Comparison of ENCODE assay signal across 28 cellular contexts in the genomic region with DNA sequence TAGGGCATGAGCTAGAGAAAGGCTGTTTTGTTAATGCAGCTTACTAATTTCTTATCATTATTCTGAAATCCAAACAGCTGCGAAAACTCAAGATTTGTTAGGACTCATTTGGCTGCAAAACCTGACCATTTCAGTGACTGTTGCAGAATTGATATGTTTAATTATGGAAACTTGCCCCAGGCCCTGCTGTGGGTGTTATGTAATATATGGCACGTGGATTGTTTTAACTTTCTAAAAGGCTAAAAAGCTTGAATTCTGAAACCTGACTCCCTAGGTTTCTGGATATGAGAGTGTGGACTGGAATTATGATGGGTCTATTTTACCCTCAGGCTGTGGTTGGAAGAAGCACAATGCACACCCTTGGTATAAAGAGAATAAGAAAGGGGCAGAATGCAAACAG. TPM values are rescaled to one million over a fixed set of nuclear protein-coding genes. Genes with fewer than 3 reads are reported as not detected.
DNase-seq lines count a peak whose midpoint lies in the region; ATAC-seq, FAIRE-seq and TF ChIP-seq lines count a peak whose summit lies in the region.
"Had no signal": no experiment of that assay in that cellular context is flagged by ENCODE, and none has a peak within 500 bp of the region (broad histone marks: within the 10 kb centered on the region; RNA-seq: fewer than 3 reads in every experiment).

No MANE protein-coding gene starts in this region.

- no peaks in the 10 kb centered on the region for H3K79me2 ChIP-seq in astrocyte (ENCODE audit: insufficient read depth, low read length)

- no peak for FAIRE-seq in astrocyte (lab: Jason Lieb, UNC)
- FAIRE-seq: endothelial cell of umbilical vein, K562 had no signal

- ATAC-seq in activated CD4-positive, alpha-beta T cell treated with anti-CD3 and anti-CD28 coated beads for 36 hours, result peak; percentile 4
- ATAC-seq: K562 had no signal

- H3K4me1 ChIP-seq in astrocyte (ENCODE audit: insufficient read depth, low read length), result peaks cover 8% of the 10 kb centered on the region

- H3K27me3 Mint-ChIP-seq in activated CD4-positive, alpha-beta T cell treated with anti-CD3 and anti-CD28 coated beads for 36 hours, result peaks cover 46% of the 10 kb centered on the region
- peaks cover 33% of the 10 kb centered on the region for H3K27me3 Mint-ChIP-seq in activated CD4-positive, alpha-beta T cell treated with anti-CD3 and anti-CD28 coated beads, Interleukin-2, amount 10 ng/mL, durations not matched to agents 24 days and 14 days
- peaks cover 29% of the 10 kb centered on the region for H3K27me3 Mint-ChIP-seq in astrocyte (ENCODE audit: low read depth, unreplicated experiment)
- peaks cover 55% of the 10 kb centered on the region for H3K27me3 Mint-ChIP-seq in type B pancreatic cell
- H3K27me3 Mint-ChIP-seq: activated naive CD4-positive, alpha-beta T cell treated with anti-CD3 and anti-CD28 coated beads, Interleukin-2, amount 50 U/mL, for 24 hours; stimulated activated memory B cell treated with anti-CD40 and anti-IgM and Interleukin-4, amounts not matched to agents 10 μg/mL and 1 μg/mL and 100 μg/mL, for 72 hours had no signal

- H3K4me3 ChIP-seq in astrocyte (ENCODE audit: insufficient read depth, low read depth, low read length), result no peak overlapping the region
- H3K4me3 ChIP-seq: GM23248, K562, ovary had no signal

- no peak overlapping the region for H3K4me2 ChIP-seq in astrocyte (ENCODE audit: low read length)

- no peak overlapping the region for H3K27ac Mint-ChIP-seq in activated CD4-positive, alpha-beta T cell treated with anti-CD3 and anti-CD28 coated beads for 36 hours
- no peak overlapping the region for H3K27ac Mint-ChIP-seq in activated CD4-positive, alpha-beta T cell treated with anti-CD3 and anti-CD28 coated beads, Interleukin-2, amount 10 ng/mL, durations not matched to agents 24 days and 14 days
- H3K27ac Mint-ChIP-seq in astrocyte (ENCODE audit: unreplicated experiment), result no peak overlapping the region
- H3K27ac Mint-ChIP-seq in type B pancreatic cell, result peak overlapping the region; percentile 14
- H3K27ac Mint-ChIP-seq: activated naive CD4-positive, alpha-beta T cell treated with anti-CD3 and anti-CD28 coated beads, Interleukin-2, amount 50 U/mL, for 24 hours; CD4-positive, alpha-beta T cell; stimulated activated memory B cell treated with anti-CD40 and anti-IgM and Interleukin-4, amounts not matched to agents 10 μg/mL and 1 μg/mL and 100 μg/mL, for 72 hours had no signal

- no peaks in the 10 kb centered on the region for H3K36me3 Mint-ChIP-seq in activated CD4-positive, alpha-beta T cell treated with anti-CD3 and anti-CD28 coated beads for 36 hours (ENCODE audit: low read depth)
- H3K36me3 Mint-ChIP-seq in activated CD4-positive, alpha-beta T cell treated with anti-CD3 and anti-CD28 coated beads, Interleukin-2, amount 10 ng/mL, durations not matched to agents 24 days and 14 days (ENCODE audit: low read depth), result no peaks in the 10 kb centered on the region
- no peaks in the 10 kb centered on the region for H3K36me3 Mint-ChIP-seq in astrocyte (ENCODE audit: low read depth, unreplicated experiment)
- no peaks in the 10 kb centered on the region for H3K36me3 Mint-ChIP-seq in type B pancreatic cell
- H3K36me3 Mint-ChIP-seq: activated naive CD4-positive, alpha-beta T cell treated with anti-CD3 and anti-CD28 coated beads, Interleukin-2, amount 50 U/mL, for 24 hours; stimulated activated memory B cell treated with anti-CD40 and anti-IgM and Interleukin-4, amounts not matched to agents 10 μg/mL and 1 μg/mL and 100 μg/mL, for 72 hours had no signal

- no peak overlapping the region for H3K27ac ChIP-seq in astrocyte (ENCODE audit: low read depth, low read length)
- H3K27ac ChIP-seq: GM23248 had no signal

- H2AFZ ChIP-seq in astrocyte (ENCODE audit: low read depth, low read length), result no peak overlapping the region
- H2AFZ ChIP-seq: GM23248 had no signal

- H3K9me3 Mint-ChIP-seq in activated CD4-positive, alpha-beta T cell treated with anti-CD3 and anti-CD28 coated beads for 36 hours (ENCODE audit: low read depth), result no peaks in the 10 kb centered on the region
- no peaks in the 10 kb centered on the region for H3K9me3 Mint-ChIP-seq in activated CD4-positive, alpha-beta T cell treated with anti-CD3 and anti-CD28 coated beads, Interleukin-2, amount 10 ng/mL, durations not matched to agents 24 days and 14 days
- no peaks in the 10 kb centered on the region for H3K9me3 Mint-ChIP-seq in astrocyte (ENCODE audit: unreplicated experiment)
- no peaks in the 10 kb centered on the region for H3K9me3 Mint-ChIP-seq in type B pancreatic cell
- H3K9me3 Mint-ChIP-seq: activated naive CD4-positive, alpha-beta T cell treated with anti-CD3 and anti-CD28 coated beads, Interleukin-2, amount 50 U/mL, for 24 hours; CD4-positive, alpha-beta T cell; stimulated activated memory B cell treated with anti-CD40 and anti-IgM and Interleukin-4, amounts not matched to agents 10 μg/mL and 1 μg/mL and 100 μg/mL, for 72 hours had no signal

- intact Hi-C loops in activated CD4-positive, alpha-beta T cell treated with anti-CD3 and anti-CD28 coated beads for 36 hours (cut with DNase I, micrococcal nuclease), result loop anchor here (1.0 to 10.0 kb wide), 4 partner anchors 22 to 254 kb away; no protein-coding TSS in a partner anchor
- intact Hi-C loops in activated CD4-positive, alpha-beta T cell treated with anti-CD3 and anti-CD28 coated beads, Interleukin-2, amount 10 ng/mL, durations not matched to agents 24 days and 14 days (cut with micrococcal nuclease), result no loop called here

- H3K36me3 ChIP-seq in astrocyte (ENCODE audit: insufficient read depth, low read length), result no peaks in the 10 kb centered on the region
- H3K36me3 ChIP-seq: ovary had no signal

- no peaks in the 10 kb centered on the region for H4K20me1 ChIP-seq in astrocyte (ENCODE audit: insufficient read depth, low read length)

- no peak overlapping the region for H3K4me3 Mint-ChIP-seq in activated CD4-positive, alpha-beta T cell treated with anti-CD3 and anti-CD28 coated beads for 36 hours
- no peak overlapping the region for H3K4me3 Mint-ChIP-seq in activated CD4-positive, alpha-beta T cell treated with anti-CD3 and anti-CD28 coated beads, Interleukin-2, amount 10 ng/mL, durations not matched to agents 24 days and 14 days
- H3K4me3 Mint-ChIP-seq in astrocyte (ENCODE audit: unreplicated experiment) (no peak overlapping the region), type B pancreatic cell (no peak overlapping the region)
- H3K4me3 Mint-ChIP-seq: activated naive CD4-positive, alpha-beta T cell treated with anti-CD3 and anti-CD28 coated beads, Interleukin-2, amount 50 U/mL, for 24 hours; CD4-positive, alpha-beta T cell; stimulated activated memory B cell treated with anti-CD40 and anti-IgM and Interleukin-4, amounts not matched to agents 10 μg/mL and 1 μg/mL and 100 μg/mL, for 72 hours had no signal

- DNase-seq in activated CD4-positive, alpha-beta T cell treated with anti-CD3 and anti-CD28 coated beads for 36 hours, result no peak
- no peak for DNase-seq in activated CD4-positive, alpha-beta T cell treated with anti-CD3 and anti-CD28 coated beads, Interleukin-2, amount 10 ng/mL, durations not matched to agents 24 days and 14 days
- DNase-seq in NCI-H226 (peak; percentile 29), astrocyte (ENCODE audit: low read depth) (peak; percentile 7), type B pancreatic cell (ENCODE audit: extremely low spot score, unreplicated experiment) (no peak), NCI-H526 (lab: John Stamatoyannopoulos, UW) (no peak), KBM-7 (no peak)
- no peak for DNase-seq in NK-92 treated with Interleukin-12 subunit alpha and Interleukin-12 subunit beta, amount 100 ng/mL, for 24 hours (lab: John Stamatoyannopoulos, UW)
- DNase-seq: activated CD4-positive, alpha-beta T cell treated with anti-CD3 and anti-CD28 coated beads for 4 hours; activated CD8-positive, alpha-beta memory T cell treated with anti-CD3 and anti-CD28 coated beads for 24 hours; CD4-positive, alpha-beta T cell; GM23248; NCI-H1417 treated with DMSO at 0.1 percent for 48 hours; NCI-H2081 treated with DMSO at 0.1 percent for 48 hours; substantia nigra; T-helper 9 cell had no signal

- in situ Hi-C loops in KBM-7 (cut with MboI; ENCODE audit: low pct_unique_long_range_greater_than_20kb, low sequenced_read_pairs), result loop anchor here (25.0 kb wide), 1 partner anchor 321 kb away; no protein-coding TSS in a partner anchor

- H3K4me1 Mint-ChIP-seq in activated CD4-positive, alpha-beta T cell treated with anti-CD3 and anti-CD28 coated beads for 36 hours, result peaks cover 28% of the 10 kb centered on the region
- H3K4me1 Mint-ChIP-seq in activated CD4-positive, alpha-beta T cell treated with anti-CD3 and anti-CD28 coated beads, Interleukin-2, amount 10 ng/mL, durations not matched to agents 24 days and 14 days, result peaks cover 5% of the 10 kb centered on the region
- peaks cover 21% of the 10 kb centered on the region for H3K4me1 Mint-ChIP-seq in astrocyte (ENCODE audit: low read depth, unreplicated experiment)
- peaks cover 40% of the 10 kb centered on the region for H3K4me1 Mint-ChIP-seq in type B pancreatic cell (ENCODE audit: unreplicated experiment)

- CTCF ChIA-PET in activated CD4-positive, alpha-beta T cell treated with anti-CD3 and anti-CD28 coated beads for 36 hours (lab: Charles Lee), result interaction anchor here (0.6 to 1.4 kb wide), 10 partner anchors 11 to 321 kb away, joined by 3 to 5 read pairs (median 3); no protein-coding TSS in a partner anchor

- no peak overlapping the region for H3K9ac ChIP-seq in astrocyte (ENCODE audit: low read length)
- H3K9ac ChIP-seq: GM23248 had no signal

- TF ChIP-seq CTCF in astrocyte (IDR thresholded peaks at IDR 0.05; ENCODE audit: insufficient read depth, low read depth, low read length) (no peak), type B pancreatic cell (conservative IDR thresholded peaks at IDR 0.05) (no peak)

- H3K9me3 ChIP-seq in astrocyte (ENCODE audit: insufficient read depth, low read depth, low read length), result no peaks in the 10 kb centered on the region
- H3K9me3 ChIP-seq: ovary had no signal

- POLR2A ChIA-PET in activated CD4-positive, alpha-beta T cell treated with anti-CD3 and anti-CD28 coated beads for 36 hours (lab: Charles Lee), result interaction anchor here (1.2 kb wide), 1 partner anchor 146 kb away, joined by 4 read pairs; no protein-coding TSS in a partner anchor

- H3K27me3 ChIP-seq in astrocyte (ENCODE audit: insufficient read depth, low read length), result peaks cover 2% of the 10 kb centered on the region
- H3K27me3 ChIP-seq: ovary had no signal

RNA-seq across cellular contexts. Expression of gene IL9, which starts 4.4 kb away (rescaled TPM):
- 10 to 100 TPM; 47.9 to 48.1 TPM for total RNA-seq in activated CD4-positive, alpha-beta T cell treated with anti-CD3 and anti-CD28 coated beads for 36 hours
- 0.75 TPM in 1 of 2 replicates, not detected in the other for total RNA-seq in activated CD4-positive, alpha-beta T cell treated with anti-CD3 and anti-CD28 coated beads, Interleukin-2, amount 10 ng/mL, durations not matched to agents 24 days and 14 days
- not detected in 2 replicates for total RNA-seq in astrocyte
- total RNA-seq in type B pancreatic cell (ENCODE audit: low replicate concordance), result not detected in 2 replicates
- total RNA-seq: A172; CD4-positive, alpha-beta T cell; endothelial cell of umbilical vein; GM23248; HT1080; K562; mammary epithelial cell; mucosa of gallbladder; OCI-LY7; ovary; renal cortical epithelial cell; skeletal muscle tissue had no signal

RNA-seq across cellular contexts. Expression of gene SLC25A48, which starts 56.8 kb away (rescaled TPM):
- not detected for total RNA-seq in activated CD4-positive, alpha-beta T cell treated with anti-CD3 and anti-CD28 coated beads for 36 hours
- not detected in 2 replicates for total RNA-seq in activated CD4-positive, alpha-beta T cell treated with anti-CD3 and anti-CD28 coated beads, Interleukin-2, amount 10 ng/mL, durations not matched to agents 24 days and 14 days
- total RNA-seq in astrocyte (not detected in 2 replicates), type B pancreatic cell (ENCODE audit: low replicate concordance) (3.3 and 8.2 TPM in 2 replicates)
- total RNA-seq: A172; CD4-positive, alpha-beta T cell; endothelial cell of umbilical vein; GM23248; OCI-LY7; renal cortical epithelial cell had no signal

Comparison
In these comparisons a context has a peak if more than half of its experiments do, and no peak if none do; other contexts are left out.
1. RNA of gene IL9, which starts 4.4 kb away (total RNA-seq): 47.9 to 48.1 TPM in activated CD4-positive, alpha-beta T cell treated with anti-CD3 and anti-CD28 coated beads for 36 hours; 0.75 TPM in activated CD4-positive, alpha-beta T cell treated with anti-CD3 and anti-CD28 coated beads, Interleukin-2, amount 10 ng/mL, durations not matched to agents 24 days and 14 days, not detected in astrocyte and not detected in type B pancreatic cell; every median in the first group is over 10 times any median in the second.
2. DNase-seq: peak in NCI-H226 (single experiment) and astrocyte (single experiment); none in activated CD4-positive, alpha-beta T cell treated with anti-CD3 and anti-CD28 coated beads for 36 hours (single experiment), activated CD4-positive, alpha-beta T cell treated with anti-CD3 and anti-CD28 coated beads, Interleukin-2, amount 10 ng/mL, durations not matched to agents 24 days and 14 days (single experiment), type B pancreatic cell (single experiment), NCI-H526 (0 of 2), NK-92 treated with Interleukin-12 subunit alpha and Interleukin-12 subunit beta, amount 100 ng/mL, for 24 hours (single experiment) and KBM-7 (single experiment).